ENCODE assay signal across 14 cellular contexts in genomic region chr12:115710104-115710564, GRCh38.
DNase-seq lines count a peak whose midpoint lies in the region; ATAC-seq and TF ChIP-seq lines count a peak whose summit lies in the region.
"Had no signal": no experiment of that assay in that cellular context is flagged by ENCODE, and none has a peak within 500 bp of the region (broad histone marks: within the 10 kb centered on the region; RNA-seq: fewer than 3 reads in every experiment).

No MANE protein-coding gene starts in this region.

- H3K4me1 ChIP-seq in RWPE2 (ENCODE audit: insufficient read depth, poor library complexity, severe bottlenecking) (no peaks in the 10 kb centered on the region), foreskin keratinocyte (no peaks in the 10 kb centered on the region), psoas muscle (no peaks in the 10 kb centered on the region)

- DNase-seq in DMS79 (lab: John Stamatoyannopoulos, UW) (peak; percentile 88), RWPE2 (ENCODE audit: low spot score) (no peak), foreskin keratinocyte (peak; percentile 33 to 72), psoas muscle (peak in 1 of 2 donors; percentile 23), C1 segment of cervical spinal cord (lab: John Stamatoyannopoulos, UW) (no peak), NCI-H1436 (lab: John Stamatoyannopoulos, UW) (no peak), H7 (no peak), D341Med (ENCODE audit: low spot score) (no peak)
- DNase-seq: activated CD4-positive, alpha-beta T cell treated with anti-CD3 and anti-CD28 coated beads, Interleukin-2, amount 10 ng/mL, durations not matched to agents 24 days and 14 days; activated naive CD4-positive, alpha-beta T cell treated with Interleukin-2 at 50 U/mL for 16 hours; CD4-positive, alpha-beta T cell; NCI-H774 had no signal

- H3K36me3 ChIP-seq in RWPE2 (ENCODE audit: low read depth) (no peaks in the 10 kb centered on the region), psoas muscle (ENCODE audit: insufficient read depth in 1 of 2, low read depth in 1 of 2) (no peaks in the 10 kb centered on the region), H7 (replicated peaks; ENCODE audit: control insufficient read depth, insufficient read depth, low read length) (no peaks in the 10 kb centered on the region)
- H3K36me3 ChIP-seq: neural progenitor cell had no signal

- no peaks in the 10 kb centered on the region for H3K27me3 ChIP-seq in RWPE2 (ENCODE audit: insufficient read depth, poor library complexity, severe bottlenecking)
- peaks cover 2% of the 10 kb centered on the region for H3K27me3 ChIP-seq in foreskin keratinocyte
- H3K27me3 ChIP-seq in psoas muscle (ENCODE audit: insufficient read depth in 3 of 3, low read length in 2 of 3), result no peaks in the 10 kb centered on the region
- no peaks in the 10 kb centered on the region for H3K27me3 ChIP-seq in H7 (ENCODE audit: control insufficient read depth, insufficient read depth, low read length)
- H3K27me3 ChIP-seq: neural progenitor cell had no signal

- no peak overlapping the region for H3K27ac ChIP-seq in RWPE2 (ENCODE audit: poor library complexity, severe bottlenecking)
- no peak overlapping the region for H3K27ac ChIP-seq in foreskin keratinocyte
- H3K27ac ChIP-seq in psoas muscle, result no peak overlapping the region
- H3K27ac ChIP-seq: dorsolateral prefrontal cortex, neural progenitor cell had no signal

- H3K9me3 ChIP-seq in RWPE2 (ENCODE audit: severe bottlenecking) (no peaks in the 10 kb centered on the region), psoas muscle (peaks cover 5% of the 10 kb centered on the region)

- intact Hi-C loops in psoas muscle (cut with DNase I), result no loop called here

- WGBS in psoas muscle, 3 donors, result 32 to 41% (median 36%) methylated on average over 3 of the region's 3 CpGs

- TF ChIP-seq CTCF in RWPE2 (IDR thresholded peaks at IDR 0.05; ENCODE audit: poor library complexity, severe bottlenecking) (no peak), foreskin keratinocyte (conservative IDR thresholded peaks at IDR 0.05) (no peak), psoas muscle (IDR thresholded peaks at IDR 0.05) (no peak)

- ATAC-seq in RWPE2 (ENCODE audit: low read depth) (peak; percentile 33; the same call in 2 of the 3 replicates), foreskin keratinocyte (peak; percentile 57), psoas muscle (peak in 3 of 4 donors; percentile 43 to 61 (median 51))

- no peak overlapping the region for H3K4me3 ChIP-seq in RWPE2 (ENCODE audit: severe bottlenecking)
- no peak overlapping the region for H3K4me3 ChIP-seq in psoas muscle
- H3K4me3 ChIP-seq in H7 (ENCODE audit: insufficient read depth, low read depth, low read length), result no peak overlapping the region
- H3K4me3 ChIP-seq: dorsolateral prefrontal cortex, neural progenitor cell had no signal

Comparison
In these comparisons a context has a peak if more than half of its experiments do, and no peak if none do; other contexts are left out.
1. DNase-seq: peak in DMS79 (single experiment) and foreskin keratinocyte (2 of 2); none in RWPE2 (single experiment), C1 segment of cervical spinal cord (0 of 14), NCI-H1436 (single experiment), H7 (single experiment) and D341Med (single experiment).
2. Peak in every context shown above with its lines, with median percentiles within 50 percentile points of each other: ATAC-seq.